12 cellular contexts compared by ENCODE assay signal in the genomic region with DNA sequence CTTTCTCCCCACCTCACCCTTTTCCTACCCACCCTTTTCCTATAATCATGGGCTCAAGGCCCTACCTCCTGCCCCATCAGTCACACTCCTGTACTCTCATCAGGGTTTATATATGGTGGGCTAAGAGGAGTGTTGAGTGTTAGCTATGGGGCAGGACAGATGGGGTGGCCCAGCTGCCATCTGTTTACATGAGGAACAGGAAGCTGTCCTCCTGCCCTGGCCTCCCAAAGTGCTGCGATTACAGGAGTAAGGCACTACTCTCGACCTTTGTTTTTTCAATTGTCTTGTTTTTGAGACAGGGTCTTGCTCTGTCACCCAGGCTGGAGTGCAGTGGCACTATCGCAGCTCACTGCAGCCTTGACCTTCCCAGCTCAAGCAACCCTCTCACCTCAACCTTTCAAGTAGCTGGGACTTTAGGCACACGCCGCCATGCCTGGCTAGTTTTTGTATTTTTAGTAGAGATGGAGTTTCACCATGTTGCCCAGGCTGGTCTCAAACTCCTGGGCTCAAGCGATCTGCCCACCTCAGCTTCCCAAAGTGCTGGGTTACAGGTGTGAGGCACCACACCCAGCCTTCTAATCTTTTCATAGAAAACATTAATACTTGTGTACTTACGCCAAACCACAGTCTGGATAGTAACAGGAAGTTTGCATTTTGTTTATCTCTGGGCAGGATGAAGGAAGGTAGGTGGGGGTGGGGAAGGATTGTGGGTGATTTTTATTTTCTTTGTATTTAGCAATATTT. TPM values are rescaled to one million over a fixed set of nuclear protein-coding genes. Genes with fewer than 3 reads are reported as not detected.
DNase-seq lines count a peak whose midpoint lies in the region; ATAC-seq and TF ChIP-seq lines count a peak whose summit lies in the region.
"Had no signal": no experiment of that assay in that cellular context is flagged by ENCODE, and none has a peak within 500 bp of the region (broad histone marks: within the 10 kb centered on the region; RNA-seq: fewer than 3 reads in every experiment).

No MANE protein-coding gene starts in this region.

- H3K4me1 ChIP-seq in Karpas-422 (ENCODE audit: low read length), result peaks cover 32% of the 10 kb centered on the region

- no peaks in the 10 kb centered on the region for H3K9me2 ChIP-seq in Karpas-422 (replicated peaks; ENCODE audit: insufficient read depth, low read length)

- no peaks in the 10 kb centered on the region for H3K79me2 ChIP-seq in Karpas-422 (ENCODE audit: low read length)

- no peak overlapping the region for H3K27ac ChIP-seq in Karpas-422 (ENCODE audit: low read length)

- peak overlapping the region; percentile 84 for H3K4me3 Mint-ChIP-seq in Calu3 (ENCODE audit: low read depth, unreplicated experiment)
- H3K4me3 Mint-ChIP-seq in activated naive CD8-positive, alpha-beta T cell treated with anti-CD3 and anti-CD28 coated beads, Interleukin-2, amount 50 U/mL, for 24 hours, result peak overlapping the region; percentile 86
- peak overlapping the region; percentile 66 for H3K4me3 Mint-ChIP-seq in nephron progenitor cell

- no peak for TF ChIP-seq CTCF in Calu3 (IDR thresholded peaks at IDR 0.05; ENCODE audit: unreplicated experiment)
- no peak for TF ChIP-seq CTCF in nephron progenitor cell (IDR thresholded peaks at IDR 0.05)

- CTCF ChIA-PET in Calu3 (lab: Charles Lee), result interaction anchor here (0.6 to 1.1 kb wide), 3 partner anchors 17 to 333 kb away, joined by 3 to 4 read pairs (median 3); no protein-coding TSS in a partner anchor

- no peaks in the 10 kb centered on the region for H3K9me3 ChIP-seq in Karpas-422 (ENCODE audit: low read length)

- no peak overlapping the region for H2AFZ ChIP-seq in Karpas-422 (ENCODE audit: low read length)

- no peaks in the 10 kb centered on the region for H3K27me3 ChIP-seq in Karpas-422 (ENCODE audit: low read length)

- H3K9me3 Mint-ChIP-seq in Calu3 (ENCODE audit: low read depth, unreplicated experiment), result no peaks in the 10 kb centered on the region
- H3K9me3 Mint-ChIP-seq in activated naive CD8-positive, alpha-beta T cell treated with anti-CD3 and anti-CD28 coated beads, Interleukin-2, amount 50 U/mL, for 24 hours, result no peaks in the 10 kb centered on the region
- H3K9me3 Mint-ChIP-seq in nephron progenitor cell, result peaks cover 4% of the 10 kb centered on the region

- ATAC-seq in activated naive CD8-positive, alpha-beta T cell treated with anti-CD3 and anti-CD28 coated beads, Interleukin-2, amount 50 U/mL, for 24 hours, result no peak
- ATAC-seq in GM18511 (IDR thresholded peaks at IDR 0.05; ENCODE audit: unreplicated experiment) (no peak), HG03521 (IDR thresholded peaks at IDR 0.05; ENCODE audit: unreplicated experiment) (no peak)

- peaks cover 29% of the 10 kb centered on the region for H3K4me1 Mint-ChIP-seq in Calu3 (ENCODE audit: low read depth, unreplicated experiment)
- peaks cover 51% of the 10 kb centered on the region for H3K4me1 Mint-ChIP-seq in activated naive CD8-positive, alpha-beta T cell treated with anti-CD3 and anti-CD28 coated beads, Interleukin-2, amount 50 U/mL, for 24 hours
- peaks cover 9% of the 10 kb centered on the region for H3K4me1 Mint-ChIP-seq in nephron progenitor cell

- H3K4me2 ChIP-seq in Karpas-422 (ENCODE audit: low read depth, low read length, poor library complexity, severe bottlenecking), result peak overlapping the region; percentile 97

- H3K36me3 ChIP-seq in Karpas-422 (ENCODE audit: insufficient read depth, low read length), result no peaks in the 10 kb centered on the region

- peaks cover 37% of the 10 kb centered on the region; the same call in 1 of the 2 replicates for H4K20me1 ChIP-seq in Karpas-422 (ENCODE audit: insufficient read depth, low read depth, low read length)

- H3K4me3 ChIP-seq in Karpas-422 (ENCODE audit: low read length), result 0 out of 2 replicates have a peak overlapping the region, but pooled peaks have one; percentile 97

- TSS peak; percentile 50 for BruUV-seq in Calu3 (replicated peaks; lab: Mats Ljungman, UMichigan)

- no peak overlapping the region for H3K9ac ChIP-seq in Karpas-422 (ENCODE audit: low read length)

- no peaks in the 10 kb centered on the region for H3K27me3 Mint-ChIP-seq in Calu3 (ENCODE audit: unreplicated experiment)
- H3K27me3 Mint-ChIP-seq in activated naive CD8-positive, alpha-beta T cell treated with anti-CD3 and anti-CD28 coated beads, Interleukin-2, amount 50 U/mL, for 24 hours, result peaks cover 17% of the 10 kb centered on the region
- H3K27me3 Mint-ChIP-seq in nephron progenitor cell (ENCODE audit: low read depth, poor library complexity), result peaks cover 100% of the 10 kb centered on the region

- H3K36me3 Mint-ChIP-seq in Calu3 (ENCODE audit: insufficient read depth, unreplicated experiment) (peaks cover 52% of the 10 kb centered on the region), nephron progenitor cell (ENCODE audit: low read depth) (no peaks in the 10 kb centered on the region)
- peaks cover 4% of the 10 kb centered on the region for H3K36me3 Mint-ChIP-seq in activated naive CD8-positive, alpha-beta T cell treated with anti-CD3 and anti-CD28 coated beads, Interleukin-2, amount 50 U/mL, for 24 hours (ENCODE audit: low read depth)

- intact Hi-C loops in Calu3 (cut with micrococcal nuclease; ENCODE audit: unreplicated experiment), result loop anchor here (10.0 kb wide), 1 partner anchor 143 kb away; no protein-coding TSS in a partner anchor

- H3K27ac Mint-ChIP-seq in Calu3 (ENCODE audit: unreplicated experiment) (peak overlapping the region; percentile 34), nephron progenitor cell (no peak overlapping the region)
- peak overlapping the region; percentile 79 for H3K27ac Mint-ChIP-seq in activated naive CD8-positive, alpha-beta T cell treated with anti-CD3 and anti-CD28 coated beads, Interleukin-2, amount 50 U/mL, for 24 hours

- no peak for DNase-seq in Calu3
- DNase-seq in Karpas-422, result no peak
- no peak for DNase-seq in activated naive CD8-positive, alpha-beta T cell treated with anti-CD3 and anti-CD28 coated beads, Interleukin-2, amount 50 U/mL, for 24 hours
- no peak for DNase-seq in nephron progenitor cell
- DNase-seq in ecto neural progenitor cell (ENCODE audit: low spot score), result no peak
- DNase-seq: amniotic stem cell, erythroblast, H7, NCI-H1417 had no signal

RNA-seq across cellular contexts. Expression of a gene that starts 1.6 kb away (rescaled TPM):
- 34.9 and 42.7 TPM in 2 replicates for total RNA-seq in Calu3 (2022)
- total RNA-seq in Karpas-422 (2014; rRNA removed; shearing (Covaris generic); ENCODE audit: low replicate concordance), result 11.4 and 14.7 TPM in 2 replicates

RNA-seq across cellular contexts. Expression of a gene that starts 1.7 kb away (rescaled TPM):
- 32.0 and 36.6 TPM in 2 replicates for total RNA-seq in Calu3 (2022)
- 2.6 and 14.6 TPM in 2 replicates for total RNA-seq in Karpas-422 (2014; rRNA removed; shearing (Covaris generic); ENCODE audit: low replicate concordance)

RNA-seq across cellular contexts. Expression of a gene that starts 6.5 kb away (rescaled TPM):
- 57.1 and 60.7 TPM in 2 replicates for total RNA-seq in Calu3 (2022)
- 12.4 and 15.2 TPM in 2 replicates for total RNA-seq in Karpas-422 (2014; rRNA removed; shearing (Covaris generic); ENCODE audit: low replicate concordance)

RNA-seq across cellular contexts. Expression of a gene that starts 7.3 kb away (rescaled TPM):
- 6.8 and 8.0 TPM in 2 replicates for total RNA-seq in Calu3 (2022)
- total RNA-seq in Karpas-422 (2014; rRNA removed; shearing (Covaris generic); ENCODE audit: low replicate concordance), result 1.4 and 1.8 TPM in 2 replicates
- total RNA-seq: G401 had no signal

RNA-seq across cellular contexts. Expression of a gene that starts 12.3 kb away (rescaled TPM):
- total RNA-seq in Calu3 (2022), result 33.5 and 35.7 TPM in 2 replicates
- total RNA-seq in Karpas-422 (2014; rRNA removed; shearing (Covaris generic); ENCODE audit: low replicate concordance), result 0.15 and 1.8 TPM in 2 replicates
